In the genomic region with DNA sequence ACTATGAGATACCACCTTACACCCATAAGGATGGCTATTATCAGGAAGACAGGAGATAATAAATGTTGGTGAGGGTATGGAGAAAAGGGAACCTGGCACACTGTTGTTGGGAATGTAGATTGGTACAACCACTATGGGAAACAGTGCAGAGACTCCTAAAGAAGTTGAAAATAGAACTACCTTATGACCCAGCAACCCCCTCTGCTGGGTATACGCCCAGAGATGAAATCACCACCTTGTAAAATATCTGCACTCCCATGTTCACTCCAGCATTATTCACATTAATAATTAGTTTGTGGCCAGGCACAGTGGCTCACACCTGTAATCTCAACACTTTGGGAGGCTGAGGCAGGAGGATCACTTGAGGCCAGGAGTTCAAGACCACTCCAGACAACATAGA, we compare ENCODE assay signal across 33 cellular contexts. TPM values are rescaled to one million over a fixed set of nuclear protein-coding genes. Genes with fewer than 3 reads are reported as not detected.
DNase-seq lines count a peak whose midpoint lies in the region; ATAC-seq and TF ChIP-seq lines count a peak whose summit lies in the region.
"Had no signal": no experiment of that assay in that cellular context is flagged by ENCODE, and none has a peak within 500 bp of the region (broad histone marks: within the 10 kb centered on the region; RNA-seq: fewer than 3 reads in every experiment).

No MANE protein-coding gene starts in this region.

- H3K27ac ChIP-seq in trophoblast cell (ENCODE audit: low read depth, low read length): no peak overlapping the region
- H3K27ac ChIP-seq: ascending aorta, colonic mucosa, neural progenitor cell, pancreas, thoracic aorta, vagina had no signal

- no peak overlapping the region for H2AFZ ChIP-seq in trophoblast cell (ENCODE audit: insufficient read depth, low read length, poor library complexity)
- H2AFZ ChIP-seq: GM23338, neural progenitor cell had no signal

- H3K9me3 ChIP-seq in trophoblast cell (ENCODE audit: insufficient read depth, low read depth, low read length): no peaks in the 10 kb centered on the region
- H3K9me3 ChIP-seq: ascending aorta, colonic mucosa, MG63, pancreas, thoracic aorta, vagina had no signal

- no peaks in the 10 kb centered on the region for H3K36me3 ChIP-seq in trophoblast cell (ENCODE audit: control insufficient read depth in 1 of 2, insufficient read depth in 2 of 2, low read length in 2 of 2)
- H3K36me3 ChIP-seq: ascending aorta, colonic mucosa, MG63, neural progenitor cell, pancreas, thoracic aorta, vagina had no signal

- ATAC-seq in natural killer cell (peak in 2 of 3 donors; percentile 37 to 46), HG03175 (IDR thresholded peaks at IDR 0.05; ENCODE audit: unreplicated experiment) (no peak), Right ventricle myocardium inferior (no peak)
- no peak for ATAC-seq in natural killer cell treated with Interleukin-12 subunit alpha and Interleukin-12 subunit beta and Interleukin-15 and Interleukin-18, amount 100 ng/mL, for 72 hours
- ATAC-seq: GM23338, left colon, pancreas had no signal

- no peak overlapping the region for H3K27ac Mint-ChIP-seq in natural killer cell
- H3K27ac Mint-ChIP-seq in natural killer cell treated with Interleukin-12 subunit alpha and Interleukin-12 subunit beta and Interleukin-15 and Interleukin-18, amount 100 ng/mL, for 72 hours: peak overlapping the region in 1 of 2 donors; percentile 2
- H3K27ac Mint-ChIP-seq: activated naive CD8-positive, alpha-beta T cell treated with anti-CD3 and anti-CD28 coated beads, Interleukin-2, amount 10 ng/mL, durations not matched to agents 7 days and 5 days; GM23338; HFFc6; neural progenitor cell; stimulated activated naive CD8-positive, alpha-beta T cell treated with anti-CD3 and anti-CD28 coated beads, Interleukin-15, Interleukin-2, amounts not matched to agents 100 ng/mL and 50 ng/mL, for 24 hours had no signal

- H3K27me3 Mint-ChIP-seq in natural killer cell (ENCODE audit: low read depth in 2 of 2): peaks cover 0 to 10% of the 10 kb centered on the region in 2 donors
- H3K27me3 Mint-ChIP-seq in natural killer cell treated with Interleukin-12 subunit alpha and Interleukin-12 subunit beta and Interleukin-15 and Interleukin-18, amount 100 ng/mL, for 72 hours: peaks cover 3 to 7% of the 10 kb centered on the region in 2 donors
- H3K27me3 Mint-ChIP-seq: IgD-negative memory B cell had no signal

- H3K23ac ChIP-seq in trophoblast cell (ENCODE audit: low read length): no peak overlapping the region

- no CpG with 5 or more reads among the region's 1 CpG for WGBS in trophoblast cell (ENCODE audit: extremely low coverage, insufficient coverage, insufficient read length)

- H3K4me1 Mint-ChIP-seq in natural killer cell: no peaks in the 10 kb centered on the region
- no peaks in the 10 kb centered on the region for H3K4me1 Mint-ChIP-seq in natural killer cell treated with Interleukin-12 subunit alpha and Interleukin-12 subunit beta and Interleukin-15 and Interleukin-18, amount 100 ng/mL, for 72 hours (ENCODE audit: low read depth in 2 of 2)
- H3K4me1 Mint-ChIP-seq: activated naive CD8-positive, alpha-beta T cell treated with anti-CD3 and anti-CD28 coated beads, Interleukin-2, amount 10 ng/mL, durations not matched to agents 7 days and 5 days; GM23338; immature natural killer cell had no signal

- H3K4me2 ChIP-seq in trophoblast cell (ENCODE audit: low read length): no peak overlapping the region
- H3K4me2 ChIP-seq: GM23338, neural progenitor cell, smooth muscle cell had no signal

- H2BK5ac ChIP-seq in trophoblast cell (ENCODE audit: low read depth, low read length, poor library complexity): no peak overlapping the region

- no peak overlapping the region for H3K4ac ChIP-seq in trophoblast cell (ENCODE audit: low read depth, low read length)

- no peak overlapping the region for H4K91ac ChIP-seq in trophoblast cell (ENCODE audit: low read depth, low read length)

- DNase-seq in natural killer cell (no peak), M059J (ENCODE audit: low read depth) (peak; percentile 33), epithelial cell of proximal tubule (ENCODE audit: low read depth) (no peak), trophoblast cell (no peak), Right ventricle myocardium inferior (ENCODE audit: missing footprints) (no peak)
- DNase-seq in natural killer cell treated with Interleukin-12 subunit alpha and Interleukin-12 subunit beta and Interleukin-15 and Interleukin-18, amount 100 ng/mL, for 72 hours (ENCODE audit: low spot score): no peak
- DNase-seq: activated CD4-positive, CD25-positive, alpha-beta regulatory T cell treated with anti-CD3 and anti-CD28 coated beads, Interleukin-2, amount 50 U/mL, for 72 hours; activated CD8-positive, alpha-beta memory T cell treated with anti-CD3 and anti-CD28 coated beads for 24 hours; activated naive CD8-positive, alpha-beta T cell treated with anti-CD3 and anti-CD28 coated beads, Interleukin-2, amount 10 ng/mL, durations not matched to agents 7 days and 5 days; activated T-cell treated with anti-CD3 and anti-CD28 coated beads for 4 hours; colonic mucosa; DMS79; effector CD4-positive, alpha-beta T cell; GDM1; HFFc6; immature natural killer cell; left colon; MG63; NCI-H1105 treated with DMSO at 0.1 percent for 48 hours; NCI-H1930; NCI-H524; pancreas; SHP77; stimulated activated CD4-positive, alpha-beta T cell treated with anti-CD3 and anti-CD28 coated beads, Interleukin-1b, Interleukin-23, amount 100 ng/mL, for 48 hours had no signal

- no peak overlapping the region for H4K8ac ChIP-seq in trophoblast cell (ENCODE audit: low read depth, low read length)

- no peaks in the 10 kb centered on the region for H3K79me2 ChIP-seq in trophoblast cell (ENCODE audit: control insufficient read depth, insufficient read depth, low read length, poor library complexity)

- no peaks in the 10 kb centered on the region for H3K36me3 Mint-ChIP-seq in natural killer cell
- no peaks in the 10 kb centered on the region for H3K36me3 Mint-ChIP-seq in natural killer cell treated with Interleukin-12 subunit alpha and Interleukin-12 subunit beta and Interleukin-15 and Interleukin-18, amount 100 ng/mL, for 72 hours
- H3K36me3 Mint-ChIP-seq: activated naive CD8-positive, alpha-beta T cell treated with anti-CD3 and anti-CD28 coated beads, Interleukin-2, amount 10 ng/mL, durations not matched to agents 7 days and 5 days; IgD-negative memory B cell; immature natural killer cell; neural progenitor cell had no signal

- no peak overlapping the region for H2BK12ac ChIP-seq in trophoblast cell (ENCODE audit: low read length)

- H3K79me1 ChIP-seq in trophoblast cell (ENCODE audit: low read length): no peaks in the 10 kb centered on the region

- intact Hi-C loops in natural killer cell (cut with micrococcal nuclease) (no loop called here), Right ventricle myocardium inferior (cut with DNase I) (no loop called here)

- H2BK120ac ChIP-seq in trophoblast cell (ENCODE audit: insufficient read depth, low read length, poor library complexity): no peak overlapping the region

- H3K9ac ChIP-seq in trophoblast cell (ENCODE audit: low read length): no peak overlapping the region
- H3K9ac ChIP-seq: neural progenitor cell had no signal

- no peak overlapping the region for H3K18ac ChIP-seq in trophoblast cell (ENCODE audit: low read length)

- H3K4me3 Mint-ChIP-seq in natural killer cell: no peak overlapping the region
- no peak overlapping the region for H3K4me3 Mint-ChIP-seq in natural killer cell treated with Interleukin-12 subunit alpha and Interleukin-12 subunit beta and Interleukin-15 and Interleukin-18, amount 100 ng/mL, for 72 hours
- H3K4me3 Mint-ChIP-seq: activated naive CD8-positive, alpha-beta T cell treated with anti-CD3 and anti-CD28 coated beads, Interleukin-2, amount 10 ng/mL, durations not matched to agents 7 days and 5 days; GM23338; HFFc6; IgD-negative memory B cell; immature natural killer cell; neural progenitor cell; stimulated activated naive CD8-positive, alpha-beta T cell treated with anti-CD3 and anti-CD28 coated beads, Interleukin-15, Interleukin-2, amounts not matched to agents 100 ng/mL and 50 ng/mL, for 24 hours had no signal

- H3K27me3 ChIP-seq in trophoblast cell (ENCODE audit: insufficient read depth, low read length): no peaks in the 10 kb centered on the region
- H3K27me3 ChIP-seq: ascending aorta, colonic mucosa, MG63, neural progenitor cell, pancreas, vagina had no signal

- H3K4me1 ChIP-seq in trophoblast cell (ENCODE audit: control insufficient read depth in 1 of 2, insufficient read depth in 2 of 2, low read length in 2 of 2): no peaks in the 10 kb centered on the region
- H3K4me1 ChIP-seq: ascending aorta, colonic mucosa, neural progenitor cell, pancreas, vagina had no signal

- no peak overlapping the region for H4K12ac ChIP-seq in trophoblast cell (ENCODE audit: low read depth, low read length)

- H3K14ac ChIP-seq in trophoblast cell (ENCODE audit: low read length): no peak overlapping the region

- TF ChIP-seq CTCF in natural killer cell (IDR thresholded peaks at IDR 0.05): no peak
- peak; percentile 7 for TF ChIP-seq CTCF in epithelial cell of proximal tubule (conservative IDR thresholded peaks at IDR 0.05; ENCODE audit: low read depth, low read length)

- H3K4me3 ChIP-seq in epithelial cell of proximal tubule (ENCODE audit: low read depth, low read length) (no peak overlapping the region), trophoblast cell (ENCODE audit: low read depth, low read length) (no peak overlapping the region)
- H3K4me3 ChIP-seq: ascending aorta, colonic mucosa, GM23338, MG63, neural progenitor cell, pancreas, smooth muscle cell, thoracic aorta, vagina had no signal

- no peak overlapping the region for H2AK5ac ChIP-seq in trophoblast cell (ENCODE audit: low read length)

- no peaks in the 10 kb centered on the region for H3K9me3 Mint-ChIP-seq in natural killer cell
- no peaks in the 10 kb centered on the region for H3K9me3 Mint-ChIP-seq in natural killer cell treated with Interleukin-12 subunit alpha and Interleukin-12 subunit beta and Interleukin-15 and Interleukin-18, amount 100 ng/mL, for 72 hours
- H3K9me3 Mint-ChIP-seq: activated naive CD8-positive, alpha-beta T cell treated with anti-CD3 and anti-CD28 coated beads, Interleukin-2, amount 10 ng/mL, durations not matched to agents 7 days and 5 days; HFFc6; IgD-negative memory B cell; immature natural killer cell; neural progenitor cell; stimulated activated naive CD8-positive, alpha-beta T cell treated with anti-CD3 and anti-CD28 coated beads, Interleukin-15, Interleukin-2, amounts not matched to agents 100 ng/mL and 50 ng/mL, for 24 hours had no signal

RNA-seq across cellular contexts. Expression of a gene that starts 26.8 kb away (rescaled TPM):
- total RNA-seq in natural killer cell: 1 to 10 TPM; 3.8 to 5.1 (median 3.9) TPM
- total RNA-seq in natural killer cell treated with Interleukin-12 subunit alpha and Interleukin-12 subunit beta and Interleukin-15 and Interleukin-18, amount 100 ng/mL, for 72 hours: 10 to 100 TPM; 10.9 to 25.4 TPM
- total RNA-seq in M059J (2014; rRNA removed; shearing (Covaris generic)): 6.6 and 9.8 TPM in 2 replicates
- 4.3 and 4.6 TPM in 2 replicates for total RNA-seq in epithelial cell of proximal tubule
- polyA plus RNA-seq in trophoblast cell (2013): 5.7 and 6.1 TPM in 2 replicates
- total RNA-seq in Right ventricle myocardium inferior: 4.1 TPM

Comparison
In these comparisons a context has a peak if more than half of its experiments do, and no peak if none do; other contexts are left out.
1. ATAC-seq: peak in natural killer cell (2 of 3); none in natural killer cell treated with Interleukin-12 subunit alpha and Interleukin-12 subunit beta and Interleukin-15 and Interleukin-18, amount 100 ng/mL, for 72 hours (0 of 2), HG03175 (single experiment) and Right ventricle myocardium inferior (single experiment).